14 cellular contexts compared by ENCODE assay signal in the genomic region with DNA sequence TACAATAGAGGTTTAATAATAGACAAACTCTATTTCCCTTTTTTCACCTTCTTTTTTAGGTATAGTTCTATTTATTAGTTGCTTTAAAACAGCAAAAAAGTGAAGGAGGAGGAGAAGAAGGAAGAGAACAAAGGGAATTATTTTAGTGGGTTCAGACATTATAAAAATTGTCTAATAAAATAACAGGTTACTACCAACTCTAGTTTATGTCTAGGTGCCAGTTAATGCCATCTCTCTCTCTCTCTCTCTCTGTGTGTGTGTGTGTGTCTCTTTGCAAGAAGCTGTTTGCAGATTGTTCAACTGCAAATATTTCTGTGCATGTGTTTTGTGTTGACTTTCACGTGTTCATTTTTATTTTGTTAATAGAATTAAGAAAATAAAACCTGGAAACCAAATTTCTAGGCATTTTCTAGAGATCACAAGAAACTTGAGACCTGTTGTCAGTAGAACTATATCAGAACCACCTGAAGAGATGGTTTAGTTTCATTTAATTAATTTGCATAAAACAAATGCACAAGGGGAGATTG.
DNase-seq lines count a peak whose midpoint lies in the region; ATAC-seq and TF ChIP-seq lines count a peak whose summit lies in the region.
"Had no signal": no experiment of that assay in that cellular context is flagged by ENCODE, and none has a peak within 500 bp of the region (broad histone marks: within the 10 kb centered on the region; RNA-seq: fewer than 3 reads in every experiment).

No MANE protein-coding gene starts in this region.

- H3K9ac ChIP-seq in Loucy (ENCODE audit: low read depth, low read length, poor library complexity, severe bottlenecking): no peak overlapping the region
- no peak overlapping the region for H3K9ac ChIP-seq in colonic mucosa (ENCODE audit: low read depth in 2 of 2, low read length in 2 of 2)
- H3K9ac ChIP-seq in mucosa of rectum (ENCODE audit: low read depth in 1 of 2, low read length in 2 of 2): peak overlapping the region in 1 of 2 donors; percentile 61

- TF ChIP-seq CTCF in Loucy (conservative IDR thresholded peaks at IDR 0.05; ENCODE audit: low read length) (no peak), colonic mucosa (IDR thresholded peaks at IDR 0.05) (no peak), transverse colon (IDR thresholded peaks at IDR 0.05) (no peak)

- peaks cover 8% of the 10 kb centered on the region; the same call in 1 of the 2 replicates for H3K9me3 ChIP-seq in Loucy (ENCODE audit: insufficient read depth, low read depth, low read length)
- no peaks in the 10 kb centered on the region for H3K9me3 ChIP-seq in colonic mucosa
- H3K9me3 ChIP-seq in mucosa of rectum (ENCODE audit: control insufficient read depth in 2 of 2, low read length in 2 of 2): no peaks in the 10 kb centered on the region
- H3K9me3 ChIP-seq in transverse colon: no peaks in the 10 kb centered on the region

- H3K36me3 ChIP-seq in Loucy (ENCODE audit: insufficient read depth, low read length) (no peaks in the 10 kb centered on the region), colonic mucosa (no peaks in the 10 kb centered on the region), mucosa of rectum (ENCODE audit: control insufficient read depth in 2 of 2, insufficient read depth in 2 of 2, low read length in 2 of 2) (no peaks in the 10 kb centered on the region), transverse colon (no peaks in the 10 kb centered on the region)

- no peak for TF ChIP-seq EP300 in transverse colon (IDR thresholded peaks at IDR 0.05; ENCODE audit: low read depth)

- H3K4me2 ChIP-seq in Loucy (ENCODE audit: low read depth, low read length, poor library complexity, severe bottlenecking): peak overlapping the region; percentile 73
- H3K4me2 ChIP-seq: PC-9 had no signal

- DNase-seq in colonic mucosa (no peak), transverse colon (no peak)
- DNase-seq in activated CD4-positive, alpha-beta T cell treated with anti-CD3 and anti-CD28 coated beads, Interleukin-2, amount 50 U/mL, for 1 hour: no peak
- DNase-seq in activated effector memory CD4-positive, alpha-beta T cell treated with Interleukin-2 at 50 U/mL for 16 hours: no peak
- DNase-seq: DMS79, H9, NCI-H1105, NCI-H2081, NCI-H446 treated with DMSO at 0.1 percent for 48 hours, NCI-H748 treated with DMSO at 0.1 percent for 48 hours, PC-9 had no signal

- 69 to 79% methylated on average over 1 of the region's 1 CpG for WGBS in transverse colon (ENCODE audit: low coverage in 1 of 2), 2 donors

- H3K27me3 ChIP-seq in Loucy (ENCODE audit: insufficient read depth, low read length, poor library complexity, severe bottlenecking) (no peaks in the 10 kb centered on the region), colonic mucosa (no peaks in the 10 kb centered on the region), mucosa of rectum (ENCODE audit: control insufficient read depth in 2 of 2, insufficient read depth in 2 of 2, low read length in 2 of 2) (no peaks in the 10 kb centered on the region), transverse colon (no peaks in the 10 kb centered on the region)

- no peaks in the 10 kb centered on the region for H3K9me2 ChIP-seq in Loucy (replicated peaks; ENCODE audit: low read depth, low read length)

- no peak overlapping the region for H2AFZ ChIP-seq in Loucy (ENCODE audit: low read length)
- H2AFZ ChIP-seq: PC-9 had no signal

- intact Hi-C loops in colonic mucosa (cut with DNase I): loop anchor here (10.0 kb wide), 1 partner anchor 257 kb away; no protein-coding TSS in a partner anchor
- intact Hi-C loops in transverse colon (cut with DNase I; ENCODE audit: low total_unique reads): loop anchor here (10.0 kb wide), 1 partner anchor 457 kb away; no protein-coding TSS in a partner anchor

- peaks cover 35% of the 10 kb centered on the region for H3K4me1 ChIP-seq in Loucy (ENCODE audit: insufficient read depth, low read length, poor library complexity, severe bottlenecking)
- H3K4me1 ChIP-seq in colonic mucosa: no peaks in the 10 kb centered on the region
- peaks cover 3 to 14% of the 10 kb centered on the region in 2 donors for H3K4me1 ChIP-seq in mucosa of rectum (ENCODE audit: control insufficient read depth in 2 of 2, insufficient read depth in 2 of 2, low read length in 2 of 2)
- H3K4me1 ChIP-seq in transverse colon: peaks cover 0 to 36% (median 6%) of the 10 kb centered on the region in 4 donors

- H3K79me2 ChIP-seq in Loucy (ENCODE audit: insufficient read depth, low read length): no peaks in the 10 kb centered on the region

- in situ Hi-C loops in transverse colon (cut with MboI; ENCODE audit: low pct_ligation_motif_present in 1 of 4, low pct_unique_long_range_greater_than_20kb in 1 of 4, low sequenced_read_pairs in 3 of 4): loop anchor here in 1 of 4 donors (25.0 kb wide), 1 partner anchor 469 kb away; no protein-coding TSS in a partner anchor

- no peak for TF ChIP-seq POLR2A in transverse colon (IDR thresholded peaks at IDR 0.05)

- ATAC-seq in GM21528 (IDR thresholded peaks at IDR 0.05; ENCODE audit: low FRiP score, unreplicated experiment): no peak

- H3K27ac ChIP-seq in colonic mucosa: peak overlapping the region; percentile 10
- H3K27ac ChIP-seq in mucosa of rectum (ENCODE audit: low read depth in 2 of 2, low read length in 2 of 2): peak overlapping the region; percentile 77 to 89
- H3K27ac ChIP-seq in transverse colon: peak overlapping the region; percentile 62 to 78 (median 70)
- H3K27ac ChIP-seq: PC-9 had no signal

- H3K4me3 ChIP-seq in Loucy (ENCODE audit: low read length, poor library complexity, severe bottlenecking) (no peak overlapping the region), colonic mucosa (no peak overlapping the region), mucosa of rectum (ENCODE audit: low read length in 2 of 2) (no peak overlapping the region), transverse colon (no peak overlapping the region)
- H3K4me3 ChIP-seq: PC-9 had no signal

- peaks cover 5% of the 10 kb centered on the region; the same call in 1 of the 2 replicates for H3F3A ChIP-seq in Loucy (ENCODE audit: low read depth)

- no peaks in the 10 kb centered on the region for H4K20me1 ChIP-seq in Loucy (ENCODE audit: insufficient read depth, low read length, poor library complexity, severe bottlenecking)

Comparison
In these comparisons a context has a peak if more than half of its experiments do, and no peak if none do; other contexts are left out.
1. H3K27ac ChIP-seq: peak in every context shown above with its lines; median percentile 83 in mucosa of rectum; 70 in transverse colon; 10 in colonic mucosa.